In the genomic region with DNA sequence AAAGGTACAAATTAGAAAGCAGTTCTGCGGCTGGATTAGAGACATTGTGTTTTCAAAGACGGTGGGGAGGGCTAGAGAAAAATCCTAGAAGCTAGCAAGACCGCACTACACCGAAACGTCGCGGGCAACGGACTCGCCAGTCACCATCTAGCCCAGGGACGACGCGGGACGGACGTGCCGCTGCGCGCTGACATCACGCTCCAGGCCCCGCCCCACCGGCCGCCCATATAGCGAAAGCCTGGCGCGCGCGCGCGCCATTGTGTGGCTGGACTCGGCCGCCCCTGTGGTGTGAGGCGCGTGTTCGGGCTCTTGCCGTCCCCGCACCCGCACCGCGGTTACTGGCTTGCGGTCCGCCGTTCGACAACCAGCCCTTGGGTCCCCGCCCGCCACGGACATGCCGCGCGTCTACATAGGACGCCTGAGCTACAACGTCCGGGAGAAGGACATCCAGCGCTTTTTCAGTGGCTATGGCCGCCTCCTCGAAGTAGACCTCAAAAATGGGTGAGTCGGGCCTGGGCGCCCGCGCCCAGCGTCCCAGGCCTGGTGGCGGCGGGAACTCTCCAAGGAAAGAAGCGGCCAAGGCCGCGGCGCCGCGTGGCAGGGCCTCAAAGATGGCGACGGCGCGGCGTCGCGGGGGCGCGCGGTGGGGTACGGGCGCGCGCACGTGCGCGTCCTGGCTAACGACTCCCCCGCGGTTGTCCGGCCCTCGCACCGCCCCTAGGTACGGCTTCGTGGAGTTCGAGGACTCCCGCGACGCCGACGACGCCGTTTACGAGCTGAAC, we compare ENCODE assay signal across 8 cellular contexts. TPM values are rescaled to one million over a fixed set of nuclear protein-coding genes. Genes with fewer than 3 reads are reported as not detected.
DNase-seq lines count a peak whose midpoint lies in the region; ATAC-seq and TF ChIP-seq lines count a peak whose summit lies in the region.

A gene (plus strand): TSS at position 257 of the 782 bp plus-strand sequence. CDS start 138 bp downstream, at position 395.

- DNase-seq in AG09319 (ENCODE audit: extremely low read depth, low read depth) (peak; percentile 71), NCI-H345 (lab: John Stamatoyannopoulos, UW) (peak; percentile 97), cerebellar cortex (ENCODE audit: low spot score) (peak; percentile 93), kidney epithelial cell (ENCODE audit: low read depth) (peak; percentile 28)
- peak; percentile 96 for DNase-seq in activated CD4-positive, CD25-positive, alpha-beta regulatory T cell treated with anti-CD3 and anti-CD28 coated beads, Interleukin-2, amount 50 U/mL, for 72 hours
- DNase-seq in stimulated activated CD4-positive, alpha-beta T cell treated with anti-CD3 and anti-CD28 coated beads, Interleukin-15, amount 100 ng/mL, for 24 hours: peak; percentile 95

- TF ChIP-seq CTCF in AG09319 (IDR thresholded peaks at IDR 0.05; ENCODE audit: low read depth, low read length) (no peak), kidney epithelial cell (IDR thresholded peaks at IDR 0.05; ENCODE audit: insufficient read depth, low read length, poor library complexity, severe bottlenecking) (no peak)

- H3K4me3 ChIP-seq in kidney epithelial cell (ENCODE audit: low read depth, low read length): peak within 1 kb of the TSS; percentile 86

- H3K27me3 ChIP-seq in kidney epithelial cell (ENCODE audit: control insufficient read depth, insufficient read depth, low read length): no peaks in the 10 kb centered on the region

- TF ChIP-seq POLR2A in GM18951 (IDR thresholded peaks at IDR 0.05; ENCODE audit: extremely low read depth, insufficient read depth, insufficient read length): peak; percentile 100

- peak; percentile 79 for ATAC-seq in HG03175 (IDR thresholded peaks at IDR 0.05; ENCODE audit: unreplicated experiment)

- in situ Hi-C loops in GM18951 (cut with MboI; ENCODE audit: low sequenced_read_pairs, unreplicated experiment): no loop called here

- H3K36me3 ChIP-seq in kidney epithelial cell (ENCODE audit: control insufficient read depth, insufficient read depth, low read length): peaks cover 2% of the 10 kb centered on the region

RNA-seq across cellular contexts. Expression of the gene that starts here (rescaled TPM):
- total RNA-seq in kidney epithelial cell: 59.4 and 68.1 TPM in 2 replicates

Comparison
In these comparisons a context has a peak if more than half of its experiments do, and no peak if none do; other contexts are left out.
1. Peak in every context shown above with its lines: DNase-seq, ATAC-seq and H3K4me3 ChIP-seq.
2. DNase-seq: peak in every context shown above with its lines; median percentile 97 in NCI-H345; 96 in activated CD4-positive, CD25-positive, alpha-beta regulatory T cell treated with anti-CD3 and anti-CD28 coated beads, Interleukin-2, amount 50 U/mL, for 72 hours; 95 in stimulated activated CD4-positive, alpha-beta T cell treated with anti-CD3 and anti-CD28 coated beads, Interleukin-15, amount 100 ng/mL, for 24 hours; 93 in cerebellar cortex; 71 in AG09319; 28 in kidney epithelial cell.